2 cellular contexts compared by ENCODE assay signal in the genomic region with DNA sequence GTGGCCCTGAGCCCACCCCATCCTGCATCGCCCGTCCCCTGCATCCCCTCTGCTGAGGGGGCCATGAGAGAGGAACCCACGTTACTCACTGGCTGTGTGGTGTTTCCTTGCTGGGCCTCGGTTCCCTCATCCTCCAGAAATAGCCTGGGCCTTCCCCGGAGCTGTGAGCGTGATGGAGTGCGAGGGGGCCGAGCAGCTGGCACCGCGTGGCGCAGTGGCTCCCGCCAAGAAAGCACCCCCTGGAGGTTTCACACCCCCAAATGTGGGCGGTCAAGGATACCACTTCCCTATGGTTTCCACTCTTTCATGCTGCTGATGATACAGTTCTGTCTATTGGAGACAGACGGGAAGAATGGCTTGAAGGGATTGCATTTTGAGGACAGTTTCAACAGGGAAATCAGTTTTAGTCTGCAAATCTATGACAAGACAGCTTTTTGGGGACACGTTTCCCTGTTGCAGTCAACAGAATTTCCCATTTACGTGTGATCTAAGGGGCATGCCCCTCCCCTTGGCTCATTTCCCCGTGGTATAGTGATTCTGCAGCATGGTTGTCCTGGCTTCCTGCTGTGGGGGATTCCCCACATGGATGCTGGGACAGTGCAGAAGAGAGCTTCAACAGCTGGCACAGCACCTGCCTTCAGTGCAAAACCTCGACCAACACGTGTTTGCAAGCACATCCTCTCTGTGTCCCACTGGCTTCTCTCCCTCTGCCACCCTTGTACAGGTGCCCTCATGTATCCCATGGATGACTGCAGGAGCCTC.
TF ChIP-seq lines count a peak whose summit lies in the region.

No MANE protein-coding gene starts in this region.

TF ChIP-seq in H1, 55 proteins besides CTCF, POLR2A, EP300 and RAD21:
- no peak for TF ChIP-seq JUN (IDR thresholded peaks at IDR 0.05; ENCODE audit: low read depth, low read length)
- TF ChIP-seq, protein P1, sequence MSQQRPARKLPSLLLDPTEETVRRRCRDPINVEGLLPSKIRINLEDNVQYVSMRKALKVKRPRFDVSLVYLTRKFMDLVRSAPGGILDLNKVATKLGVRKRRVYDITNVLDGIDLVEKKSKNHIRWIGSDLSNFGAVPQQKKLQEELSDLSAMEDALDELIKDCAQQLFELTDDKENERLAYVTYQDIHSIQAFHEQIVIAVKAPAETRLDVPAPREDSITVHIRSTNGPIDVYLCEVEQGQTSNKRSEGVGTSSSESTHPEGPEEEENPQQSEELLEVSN (IDR thresholded peaks at IDR 0.05): peak; percentile 52

TF ChIP-seq in HepG2, 621 proteins besides CTCF, POLR2A, EP300 and RAD21:
- no peak for TF ChIP-seq SMYD3 (CRISPR knock-in tag; IDR thresholded peaks at IDR 0.05)
- TF ChIP-seq REL (CRISPR knock-in tag; conservative IDR thresholded peaks at IDR 0.05): no peak
- TF ChIP-seq ASH2L (IDR thresholded peaks at IDR 0.05; ENCODE audit: insufficient read length, low read depth, low read length): no peak
- TF ChIP-seq, protein P2, sequence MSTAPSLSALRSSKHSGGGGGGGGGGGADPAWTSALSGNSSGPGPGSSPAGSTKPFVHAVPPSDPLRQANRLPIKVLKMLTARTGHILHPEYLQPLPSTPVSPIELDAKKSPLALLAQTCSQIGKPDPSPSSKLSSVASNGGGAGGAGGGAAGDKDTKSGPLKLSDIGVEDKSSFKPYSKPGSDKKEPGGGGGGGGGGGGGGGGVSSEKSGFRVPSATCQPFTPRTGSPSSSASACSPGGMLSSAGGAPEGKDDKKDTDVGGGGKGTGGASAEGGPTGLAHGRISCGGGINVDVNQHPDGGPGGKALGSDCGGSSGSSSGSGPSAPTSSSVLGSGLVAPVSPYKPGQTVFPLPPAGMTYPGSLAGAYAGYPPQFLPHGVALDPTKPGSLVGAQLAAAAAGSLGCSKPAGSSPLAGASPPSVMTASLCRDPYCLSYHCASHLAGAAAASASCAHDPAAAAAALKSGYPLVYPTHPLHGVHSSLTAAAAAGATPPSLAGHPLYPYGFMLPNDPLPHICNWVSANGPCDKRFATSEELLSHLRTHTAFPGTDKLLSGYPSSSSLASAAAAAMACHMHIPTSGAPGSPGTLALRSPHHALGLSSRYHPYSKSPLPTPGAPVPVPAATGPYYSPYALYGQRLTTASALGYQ (CRISPR knock-in tag; IDR thresholded peaks at IDR 0.05): no peak
- TF ChIP-seq, protein P3, sequence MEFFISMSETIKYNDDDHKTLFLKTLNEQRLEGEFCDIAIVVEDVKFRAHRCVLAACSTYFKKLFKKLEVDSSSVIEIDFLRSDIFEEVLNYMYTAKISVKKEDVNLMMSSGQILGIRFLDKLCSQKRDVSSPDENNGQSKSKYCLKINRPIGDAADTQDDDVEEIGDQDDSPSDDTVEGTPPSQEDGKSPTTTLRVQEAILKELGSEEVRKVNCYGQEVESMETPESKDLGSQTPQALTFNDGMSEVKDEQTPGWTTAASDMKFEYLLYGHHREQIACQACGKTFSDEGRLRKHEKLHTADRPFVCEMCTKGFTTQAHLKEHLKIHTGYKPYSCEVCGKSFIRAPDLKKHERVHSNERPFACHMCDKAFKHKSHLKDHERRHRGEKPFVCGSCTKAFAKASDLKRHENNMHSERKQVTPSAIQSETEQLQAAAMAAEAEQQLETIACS (CRISPR knock-in tag; IDR thresholded peaks at IDR 0.05): no peak
- no peak for TF ChIP-seq MLLT10 (CRISPR knock-in tag; IDR thresholded peaks at IDR 0.05)
- no peak for TF ChIP-seq PHF5A (CRISPR knock-in tag; IDR thresholded peaks at IDR 0.05; ENCODE audit: low read depth, unreplicated experiment)
- TF ChIP-seq, protein P4, sequence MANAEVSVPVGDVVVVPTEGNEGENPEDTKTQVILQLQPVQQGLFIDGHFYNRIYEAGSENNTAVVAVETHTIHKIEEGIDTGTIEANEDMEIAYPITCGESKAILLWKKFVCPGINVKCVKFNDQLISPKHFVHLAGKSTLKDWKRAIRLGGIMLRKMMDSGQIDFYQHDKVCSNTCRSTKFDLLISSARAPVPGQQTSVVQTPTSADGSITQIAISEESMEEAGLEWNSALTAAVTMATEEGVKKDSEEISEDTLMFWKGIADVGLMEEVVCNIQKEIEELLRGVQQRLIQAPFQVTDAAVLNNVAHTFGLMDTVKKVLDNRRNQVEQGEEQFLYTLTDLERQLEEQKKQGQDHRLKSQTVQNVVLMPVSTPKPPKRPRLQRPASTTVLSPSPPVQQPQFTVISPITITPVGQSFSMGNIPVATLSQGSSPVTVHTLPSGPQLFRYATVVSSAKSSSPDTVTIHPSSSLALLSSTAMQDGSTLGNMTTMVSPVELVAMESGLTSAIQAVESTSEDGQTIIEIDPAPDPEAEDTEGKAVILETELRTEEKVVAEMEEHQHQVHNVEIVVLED (CRISPR knock-in tag; IDR thresholded peaks at IDR 0.05; ENCODE audit: borderline replicate concordance): no peak
- TF ChIP-seq, protein P5, sequence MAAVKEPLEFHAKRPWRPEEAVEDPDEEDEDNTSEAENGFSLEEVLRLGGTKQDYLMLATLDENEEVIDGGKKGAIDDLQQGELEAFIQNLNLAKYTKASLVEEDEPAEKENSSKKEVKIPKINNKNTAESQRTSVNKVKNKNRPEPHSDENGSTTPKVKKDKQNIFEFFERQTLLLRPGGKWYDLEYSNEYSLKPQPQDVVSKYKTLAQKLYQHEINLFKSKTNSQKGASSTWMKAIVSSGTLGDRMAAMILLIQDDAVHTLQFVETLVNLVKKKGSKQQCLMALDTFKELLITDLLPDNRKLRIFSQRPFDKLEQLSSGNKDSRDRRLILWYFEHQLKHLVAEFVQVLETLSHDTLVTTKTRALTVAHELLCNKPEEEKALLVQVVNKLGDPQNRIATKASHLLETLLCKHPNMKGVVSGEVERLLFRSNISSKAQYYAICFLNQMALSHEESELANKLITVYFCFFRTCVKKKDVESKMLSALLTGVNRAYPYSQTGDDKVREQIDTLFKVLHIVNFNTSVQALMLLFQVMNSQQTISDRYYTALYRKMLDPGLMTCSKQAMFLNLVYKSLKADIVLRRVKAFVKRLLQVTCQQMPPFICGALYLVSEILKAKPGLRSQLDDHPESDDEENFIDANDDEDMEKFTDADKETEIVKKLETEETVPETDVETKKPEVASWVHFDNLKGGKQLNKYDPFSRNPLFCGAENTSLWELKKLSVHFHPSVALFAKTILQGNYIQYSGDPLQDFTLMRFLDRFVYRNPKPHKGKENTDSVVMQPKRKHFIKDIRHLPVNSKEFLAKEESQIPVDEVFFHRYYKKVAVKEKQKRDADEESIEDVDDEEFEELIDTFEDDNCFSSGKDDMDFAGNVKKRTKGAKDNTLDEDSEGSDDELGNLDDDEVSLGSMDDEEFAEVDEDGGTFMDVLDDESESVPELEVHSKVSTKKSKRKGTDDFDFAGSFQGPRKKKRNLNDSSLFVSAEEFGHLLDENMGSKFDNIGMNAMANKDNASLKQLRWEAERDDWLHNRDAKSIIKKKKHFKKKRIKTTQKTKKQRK (IDR thresholded peaks at IDR 0.05; ENCODE audit: low read length): no peak
- no peak for TF ChIP-seq PHF20 (CRISPR knock-in tag; IDR thresholded peaks at IDR 0.05)
- TF ChIP-seq PAX8 (CRISPR knock-in tag; IDR thresholded peaks at IDR 0.05; ENCODE audit: borderline replicate concordance): no peak
- TF ChIP-seq, protein P6, sequence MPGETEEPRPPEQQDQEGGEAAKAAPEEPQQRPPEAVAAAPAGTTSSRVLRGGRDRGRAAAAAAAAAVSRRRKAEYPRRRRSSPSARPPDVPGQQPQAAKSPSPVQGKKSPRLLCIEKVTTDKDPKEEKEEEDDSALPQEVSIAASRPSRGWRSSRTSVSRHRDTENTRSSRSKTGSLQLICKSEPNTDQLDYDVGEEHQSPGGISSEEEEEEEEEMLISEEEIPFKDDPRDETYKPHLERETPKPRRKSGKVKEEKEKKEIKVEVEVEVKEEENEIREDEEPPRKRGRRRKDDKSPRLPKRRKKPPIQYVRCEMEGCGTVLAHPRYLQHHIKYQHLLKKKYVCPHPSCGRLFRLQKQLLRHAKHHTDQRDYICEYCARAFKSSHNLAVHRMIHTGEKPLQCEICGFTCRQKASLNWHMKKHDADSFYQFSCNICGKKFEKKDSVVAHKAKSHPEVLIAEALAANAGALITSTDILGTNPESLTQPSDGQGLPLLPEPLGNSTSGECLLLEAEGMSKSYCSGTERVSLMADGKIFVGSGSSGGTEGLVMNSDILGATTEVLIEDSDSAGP (CRISPR knock-in tag; IDR thresholded peaks at IDR 0.05; ENCODE audit: borderline replicate concordance): no peak
